In genomic region chr22:17897411-17897810, GRCh38 we compare ENCODE assay signal across 2 cellular contexts.
TF ChIP-seq lines count a peak whose summit lies in the region.

No MANE protein-coding gene starts in this region.

TF ChIP-seq in HepG2, 621 proteins besides CTCF, POLR2A, EP300 and RAD21:
- TF ChIP-seq ZNF281 (CRISPR knock-in tag; IDR thresholded peaks at IDR 0.05; ENCODE audit: borderline replicate concordance) (no peak), ZMYM4 (CRISPR knock-in tag; IDR thresholded peaks at IDR 0.05) (no peak), ADNP (CRISPR knock-in tag; IDR thresholded peaks at IDR 0.05) (no peak), NCOA1 (CRISPR knock-in tag; IDR thresholded peaks at IDR 0.05) (no peak), HNRNPK (IDR thresholded peaks at IDR 0.05; ENCODE audit: low read depth, low read length, poor library complexity, severe bottlenecking) (no peak), FOXM1 (CRISPR knock-in tag; IDR thresholded peaks at IDR 0.05) (no peak), HNRNPUL1 (IDR thresholded peaks at IDR 0.05; ENCODE audit: low read depth, low read length) (no peak), TAF15 (IDR thresholded peaks at IDR 0.05; ENCODE audit: low read depth, low read length, poor library complexity, severe bottlenecking) (no peak), PRDM10 (CRISPR knock-in tag; IDR thresholded peaks at IDR 0.05; ENCODE audit: low read depth) (no peak)

TF ChIP-seq in WTC11, 78 proteins besides CTCF, POLR2A, EP300 and RAD21:
- no peak for TF ChIP-seq OVOL2 (CRISPR knock-in tag; IDR thresholded peaks at IDR 0.05; ENCODE audit: borderline replicate concordance)
- no peak for TF ChIP-seq FOXK1 (CRISPR knock-in tag; IDR thresholded peaks at IDR 0.05)
- no peak for TF ChIP-seq ZBTB21 (CRISPR knock-in tag; IDR thresholded peaks at IDR 0.05; ENCODE audit: borderline replicate concordance)
- no peak for TF ChIP-seq ZNF317 (CRISPR knock-in tag; IDR thresholded peaks at IDR 0.05; ENCODE audit: borderline replicate concordance, low read depth)
- no peak for TF ChIP-seq GRHL2 (CRISPR knock-in tag; IDR thresholded peaks at IDR 0.05; ENCODE audit: insufficient replicate concordance, severe bottlenecking)
- TF ChIP-seq FOXP1 (CRISPR knock-in tag; IDR thresholded peaks at IDR 0.05; ENCODE audit: borderline replicate concordance) = no peak
- TF ChIP-seq ZSCAN18 (CRISPR knock-in tag; IDR thresholded peaks at IDR 0.05) = no peak
- no peak for TF ChIP-seq MYBL2 (CRISPR knock-in tag; IDR thresholded peaks at IDR 0.05)
- TF ChIP-seq E2F1 (CRISPR knock-in tag; IDR thresholded peaks at IDR 0.05) = no peak
- no peak for TF ChIP-seq CREB1 (CRISPR knock-in tag; IDR thresholded peaks at IDR 0.05)
- TF ChIP-seq RELA (CRISPR knock-in tag; IDR thresholded peaks at IDR 0.05; ENCODE audit: borderline replicate concordance) = no peak
- TF ChIP-seq ZNF232 (CRISPR knock-in tag; IDR thresholded peaks at IDR 0.05) = no peak
- no peak for TF ChIP-seq TCF7 (CRISPR knock-in tag; IDR thresholded peaks at IDR 0.05; ENCODE audit: low read depth)
- no peak for TF ChIP-seq ZNF423 (CRISPR knock-in tag; IDR thresholded peaks at IDR 0.05)
- TF ChIP-seq SOX15 (CRISPR knock-in tag; IDR thresholded peaks at IDR 0.05) = no peak
- TF ChIP-seq SP1 (CRISPR knock-in tag; conservative IDR thresholded peaks at IDR 0.05) = no peak
- TF ChIP-seq MAX (CRISPR knock-in tag; IDR thresholded peaks at IDR 0.05) = no peak
TF ChIP-seq in WTC11: peak in this region for 0.
